In the genomic region with DNA sequence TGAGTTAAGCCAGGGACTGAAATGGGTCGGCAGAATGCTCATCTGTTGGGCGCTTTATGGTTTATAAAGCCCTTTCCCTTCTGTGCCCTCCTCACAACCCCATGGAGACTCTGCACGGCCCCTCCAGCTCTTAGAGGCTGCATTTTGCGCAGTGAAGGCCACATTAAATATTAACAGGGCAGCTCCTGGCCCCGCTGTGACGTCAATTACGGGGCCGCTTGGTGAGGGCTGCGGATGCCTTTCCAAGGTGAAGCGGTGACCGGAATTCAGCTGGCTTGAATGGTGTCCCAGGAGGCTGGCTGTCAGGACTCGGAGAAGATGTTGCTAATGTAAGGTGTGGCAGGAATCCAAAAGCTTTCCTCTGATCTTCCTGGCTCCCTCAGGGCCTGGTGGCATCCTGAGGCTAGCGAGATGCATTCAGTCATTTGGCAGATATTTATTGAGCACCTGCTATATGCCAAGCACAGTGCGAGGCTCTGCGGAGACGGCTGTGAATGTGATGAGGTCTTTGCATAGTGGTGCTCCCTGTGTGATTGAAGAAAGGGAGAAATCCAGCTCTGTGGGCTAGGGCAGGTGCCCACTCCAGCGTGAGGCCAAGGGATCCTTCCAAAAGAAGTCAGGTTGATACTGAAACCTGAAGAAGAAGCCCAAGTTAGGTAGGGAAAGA, we compare ENCODE assay signal across 23 cellular contexts.
"Had no signal": no experiment of that assay in that cellular context is flagged by ENCODE, and none has a peak within 500 bp of the region (broad histone marks: within the 10 kb centered on the region; RNA-seq: fewer than 3 reads in every experiment).

No MANE protein-coding gene starts in this region.

- H3K4me3 ChIP-seq: breast epithelium, coronary artery, esophagus muscularis mucosa, gastrocnemius medialis, sigmoid colon, smooth muscle cell had no signal

- H3K4me1 Mint-ChIP-seq: memory B cell, T-cell had no signal

- H3K4me1 ChIP-seq: breast epithelium, esophagus muscularis mucosa, gastrocnemius medialis, sigmoid colon had no signal

- H3K27me3 ChIP-seq: breast epithelium, gastrocnemius medialis, sigmoid colon had no signal

- H3K9me3 Mint-ChIP-seq: activated naive CD4-positive, alpha-beta T cell treated with anti-CD3 and anti-CD28 coated beads, Interleukin-2, amount 50 U/mL, for 72 hours; activated T-helper 1 cell treated with anti-CD3 and anti-CD28 coated beads, Interleukin-12 subunit alpha, Interleukin-12 subunit beta, Interleukin-2, Interleukin-4 antibody, amounts not matched to agents 30 ng/mL and 10 ng/mL and 1 ng/mL, durations not matched to agents 14 hours and 24 hours and 36 hours; memory B cell; nephron progenitor cell; T-cell; T-helper 2 cell treated with Interferon-gamma antibody and Interleukin-4, amounts not matched to agents 5 μg/mL and 100 μg/mL, for 36 hours had no signal

- FAIRE-seq: astrocyte, islet of Langerhans had no signal

- ATAC-seq: activated CD8-positive, alpha-beta T cell treated with anti-CD3 and anti-CD28 coated beads, Interleukin-2, amount 10 ng/mL, durations not matched to agents 7 days and 5 days; activated naive CD4-positive, alpha-beta T cell treated with anti-CD3 and anti-CD28 coated beads, Interleukin-2, amount 50 U/mL, for 72 hours; gastrocnemius medialis; left cardiac atrium; stimulated activated naive CD8-positive, alpha-beta T cell treated with anti-CD3 and anti-CD28 coated beads, Interleukin-15, Interleukin-2, amounts not matched to agents 100 U/mL and 50 U/mL, for 24 hours; T-cell had no signal

- H3K4me3 Mint-ChIP-seq: activated CD8-positive, alpha-beta T cell treated with anti-CD3 and anti-CD28 coated beads, Interleukin-2, amount 10 ng/mL, durations not matched to agents 7 days and 5 days; activated T-helper 1 cell treated with anti-CD3 and anti-CD28 coated beads, Interleukin-12 subunit alpha, Interleukin-12 subunit beta, Interleukin-2, Interleukin-4 antibody, amounts not matched to agents 30 ng/mL and 10 ng/mL and 1 ng/mL, durations not matched to agents 14 hours and 24 hours and 36 hours; memory B cell; nephron progenitor cell; T-cell; T-helper 2 cell treated with Interferon-gamma antibody and Interleukin-4, amounts not matched to agents 5 μg/mL and 100 μg/mL, for 36 hours had no signal

- H3K27ac Mint-ChIP-seq: activated CD8-positive, alpha-beta T cell treated with anti-CD3 and anti-CD28 coated beads, Interleukin-2, amount 10 ng/mL, durations not matched to agents 7 days and 5 days; activated T-helper 1 cell treated with anti-CD3 and anti-CD28 coated beads, Interleukin-12 subunit alpha, Interleukin-12 subunit beta, Interleukin-2, Interleukin-4 antibody, amounts not matched to agents 30 ng/mL and 10 ng/mL and 1 ng/mL, durations not matched to agents 14 hours and 24 hours and 36 hours; memory B cell; nephron progenitor cell; T-cell; T-helper 2 cell treated with Interferon-gamma antibody and Interleukin-4, amounts not matched to agents 5 μg/mL and 100 μg/mL, for 36 hours had no signal

- H3K27ac ChIP-seq: breast epithelium, coronary artery, esophagus muscularis mucosa, gastrocnemius medialis, sigmoid colon had no signal

- DNase-seq: activated CD4-positive, alpha-beta T cell treated with anti-CD3 and anti-CD28 coated beads for 1 hour; activated CD4-positive, alpha-beta T cell treated with anti-CD3 and anti-CD28 coated beads, Interleukin-2, amount 50 U/mL, for 1 hour; activated CD8-positive, alpha-beta T cell treated with anti-CD3 and anti-CD28 coated beads, Interleukin-2, amount 10 ng/mL, durations not matched to agents 7 days and 5 days; activated gamma-delta T cell; gastrocnemius medialis; head of caudate nucleus; left cardiac atrium; nephron progenitor cell; occipital lobe; sigmoid colon; stimulated activated CD4-positive, alpha-beta T cell treated with anti-CD3 and anti-CD28 coated beads, Interleukin-4, amount 100 ng/mL, for 1 hour; stimulated activated naive CD8-positive, alpha-beta T cell treated with anti-CD3 and anti-CD28 coated beads, Interleukin-15, Interleukin-2, amounts not matched to agents 100 U/mL and 50 U/mL, for 24 hours; T-cell had no signal

- H3K36me3 ChIP-seq: breast epithelium, esophagus muscularis mucosa, gastrocnemius medialis, sigmoid colon had no signal

- H3K9me3 ChIP-seq: breast epithelium, esophagus muscularis mucosa, gastrocnemius medialis, sigmoid colon had no signal

- H3K36me3 Mint-ChIP-seq: activated naive CD4-positive, alpha-beta T cell treated with anti-CD3 and anti-CD28 coated beads, Interleukin-2, amount 50 U/mL, for 72 hours; memory B cell; T-cell had no signal

- H3K4me2 ChIP-seq: smooth muscle cell had no signal
